ENCODE assay signal across 8 cellular contexts in genomic region chr9:111661150-111661801, GRCh38. TPM values are rescaled to one million over a fixed set of nuclear protein-coding genes. Genes with fewer than 3 reads are reported as not detected.
DNase-seq lines count a peak whose midpoint lies in the region; ATAC-seq and TF ChIP-seq lines count a peak whose summit lies in the region.

GNG10 (plus strand) TSS chr9:111661605; CDS start chr9:111661635, 30 bp downstream.

- DNase-seq in AML-193 (lab: John Stamatoyannopoulos, UW) = peak; percentile 13 to 27
- DNase-seq in NCI-H774 (lab: John Stamatoyannopoulos, UW) = peak; percentile 48
- peak; percentile 73 for DNase-seq in activated CD8-positive, alpha-beta memory T cell treated with anti-CD3 and anti-CD28 coated beads, Interleukin-2, amount 10 ng/mL, durations not matched to agents 7 days and 5 days
- peak; percentile 50 to 75 for DNase-seq in mesothelial cell of epicardium (ENCODE audit: low spot score in 2 of 2, unreplicated experiment in 2 of 2)
- peak; percentile 32 to 61 for DNase-seq in stimulated activated CD8-positive, alpha-beta memory T cell treated with anti-CD3 and anti-CD28 coated beads, Interleukin-15, amount 100 ng/mL, for 4 hours (ENCODE audit: low read depth in 2 of 2)

- peak; percentile 86 for ATAC-seq in GM18868 (IDR thresholded peaks at IDR 0.05; ENCODE audit: unreplicated experiment)
- ATAC-seq in HG03097 (IDR thresholded peaks at IDR 0.05; ENCODE audit: low FRiP score, unreplicated experiment) = peak; percentile 78
- ATAC-seq in activated CD8-positive, alpha-beta memory T cell treated with anti-CD3 and anti-CD28 coated beads, Interleukin-2, amount 10 ng/mL, durations not matched to agents 7 days and 5 days = peak; percentile 97

- peaks cover 17% of the 10 kb centered on the region for H3K36me3 Mint-ChIP-seq in activated CD8-positive, alpha-beta memory T cell treated with anti-CD3 and anti-CD28 coated beads, Interleukin-2, amount 10 ng/mL, durations not matched to agents 7 days and 5 days
- no peaks in the 10 kb centered on the region for H3K36me3 Mint-ChIP-seq in mesothelial cell of epicardium

- H3K27ac Mint-ChIP-seq in activated CD8-positive, alpha-beta memory T cell treated with anti-CD3 and anti-CD28 coated beads, Interleukin-2, amount 10 ng/mL, durations not matched to agents 7 days and 5 days = peak within 1 kb of the TSS; percentile 93
- H3K27ac Mint-ChIP-seq in mesothelial cell of epicardium = peak within 1 kb of the TSS; percentile 85

- no peaks in the 10 kb centered on the region for H3K27me3 Mint-ChIP-seq in activated CD8-positive, alpha-beta memory T cell treated with anti-CD3 and anti-CD28 coated beads, Interleukin-2, amount 10 ng/mL, durations not matched to agents 7 days and 5 days
- no peaks in the 10 kb centered on the region for H3K27me3 Mint-ChIP-seq in mesothelial cell of epicardium (ENCODE audit: low read depth)

- no peak for TF ChIP-seq CTCF in mesothelial cell of epicardium (IDR thresholded peaks at IDR 0.05; ENCODE audit: unreplicated experiment)

- H3K4me3 Mint-ChIP-seq in activated CD8-positive, alpha-beta memory T cell treated with anti-CD3 and anti-CD28 coated beads, Interleukin-2, amount 10 ng/mL, durations not matched to agents 7 days and 5 days = peak within 1 kb of the TSS; percentile 94
- H3K4me3 Mint-ChIP-seq in mesothelial cell of epicardium = peak within 1 kb of the TSS; percentile 93

- CTCF ChIA-PET in activated CD8-positive, alpha-beta memory T cell treated with anti-CD3 and anti-CD28 coated beads, Interleukin-2, amount 10 ng/mL, durations not matched to agents 7 days and 5 days (lab: Charles Lee) = interaction anchor here (0.9 to 1.3 kb wide), 2 partner anchors 30 to 63 kb away, joined by 3 to 4 read pairs; partner anchors contain the start of gene DNAJC25

- in situ Hi-C loops in endometrial microvascular endothelial cells (cut with HindIII; ENCODE audit: inconsistent ontology term, low pct_unique_long_range_greater_than_20kb, low sequenced_read_pairs) = no loop called here

- H3K9me3 Mint-ChIP-seq in activated CD8-positive, alpha-beta memory T cell treated with anti-CD3 and anti-CD28 coated beads, Interleukin-2, amount 10 ng/mL, durations not matched to agents 7 days and 5 days (ENCODE audit: low read depth) = no peaks in the 10 kb centered on the region
- no peaks in the 10 kb centered on the region for H3K9me3 Mint-ChIP-seq in mesothelial cell of epicardium

- H3K4me1 Mint-ChIP-seq in activated CD8-positive, alpha-beta memory T cell treated with anti-CD3 and anti-CD28 coated beads, Interleukin-2, amount 10 ng/mL, durations not matched to agents 7 days and 5 days = peaks cover 29% of the 10 kb centered on the region
- peaks cover 21% of the 10 kb centered on the region for H3K4me1 Mint-ChIP-seq in mesothelial cell of epicardium

RNA-seq across cellular contexts. Expression of gene GNG10, which starts in this region (rescaled TPM):
- total RNA-seq in activated CD8-positive, alpha-beta memory T cell treated with anti-CD3 and anti-CD28 coated beads, Interleukin-2, amount 10 ng/mL, durations not matched to agents 7 days and 5 days = 10 to 100 TPM; 17.1 to 20.9 TPM
- total RNA-seq in endometrial microvascular endothelial cells (ENCODE audit: inconsistent ontology term) (68.7 TPM), mesothelial cell of epicardium (22.4 to 25.2 TPM (median 23.9 TPM) in 3 replicates)

Comparison
In these comparisons a context has a peak if more than half of its experiments do, and no peak if none do; other contexts are left out.
1. Peak in every context shown above with its lines: DNase-seq and ATAC-seq.
2. DNase-seq: peak in every context shown above with its lines; median percentile 73 in activated CD8-positive, alpha-beta memory T cell treated with anti-CD3 and anti-CD28 coated beads, Interleukin-2, amount 10 ng/mL, durations not matched to agents 7 days and 5 days; 62 in mesothelial cell of epicardium; 48 in NCI-H774; 46 in stimulated activated CD8-positive, alpha-beta memory T cell treated with anti-CD3 and anti-CD28 coated beads, Interleukin-15, amount 100 ng/mL, for 4 hours; 20 in AML-193.